In the genomic region with DNA sequence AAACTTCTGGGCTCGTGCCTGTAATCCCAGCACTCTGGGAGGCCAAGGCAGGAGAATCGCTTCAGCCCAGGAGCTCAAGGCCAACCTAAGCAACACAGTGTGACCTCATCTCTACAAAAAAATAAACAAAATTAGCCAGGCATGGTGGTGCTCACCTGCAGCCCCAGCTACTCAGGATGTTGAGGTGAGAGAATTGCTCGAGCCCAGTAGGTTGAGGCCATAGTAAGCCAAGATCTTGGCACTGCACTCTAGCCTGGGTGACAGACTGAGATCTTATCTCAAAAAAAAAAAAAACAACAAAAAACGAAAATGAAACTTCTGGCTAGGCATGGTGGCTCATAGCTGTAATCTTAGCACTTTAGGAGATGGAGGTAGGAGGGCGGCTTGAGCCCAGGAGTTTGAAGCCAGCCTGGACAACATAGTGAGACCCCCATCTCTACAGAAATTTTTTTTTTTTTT, we compare ENCODE assay signal across 7 cellular contexts. TPM values are rescaled to one million over a fixed set of nuclear protein-coding genes. Genes with fewer than 3 reads are reported as not detected.
DNase-seq lines count a peak whose midpoint lies in the region; ATAC-seq and TF ChIP-seq lines count a peak whose summit lies in the region.

No MANE protein-coding gene starts in this region.

- ATAC-seq in activated naive CD4-positive, alpha-beta T cell treated with anti-CD3 and anti-CD28 coated beads, Interleukin-2, amount 50 U/mL, for 72 hours = peak; percentile 90 to 98

- H3K27me3 ChIP-seq in left ventricle myocardium inferior (ENCODE audit: low read depth) = no peaks in the 10 kb centered on the region

- CTCF ChIA-PET in HEK293 (lab: Yijun Ruan, JAX) = interaction anchor here (0.6 kb wide), 1 partner anchor 36 kb away, joined by 3 read pairs; no protein-coding TSS in a partner anchor

- H3K27ac Mint-ChIP-seq in activated naive CD4-positive, alpha-beta T cell treated with anti-CD3 and anti-CD28 coated beads, Interleukin-2, amount 50 U/mL, for 72 hours = peak overlapping the region in 1 of 2 donors; percentile 30

- H3K9me3 Mint-ChIP-seq in activated naive CD4-positive, alpha-beta T cell treated with anti-CD3 and anti-CD28 coated beads, Interleukin-2, amount 50 U/mL, for 72 hours = peaks cover 0 to 5% of the 10 kb centered on the region in 2 donors

- TF ChIP-seq CTCF in HEK293 (tag by site-specific recombination; IDR thresholded peaks at IDR 0.05) = no peak
- TF ChIP-seq CTCF in left ventricle myocardium inferior (IDR thresholded peaks at IDR 0.05; ENCODE audit: borderline replicate concordance) = no peak

- intact Hi-C loops in left ventricle myocardium inferior (cut with micrococcal nuclease) = no loop called here

- POLR2A ChIA-PET in HEK293 (lab: Yijun Ruan, JAX) = no interaction called here

- H3K9me3 ChIP-seq in HEK293 (ENCODE audit: control insufficient read depth, insufficient read depth, low read depth, low read length) = no peaks in the 10 kb centered on the region
- no peaks in the 10 kb centered on the region for H3K9me3 ChIP-seq in left ventricle myocardium inferior (replicated peaks)

- H3K4me3 ChIP-seq in HEK293 (ENCODE audit: low read depth, low read length) = no peak overlapping the region
- no peak overlapping the region for H3K4me3 ChIP-seq in left ventricle myocardium inferior

- H3K4me1 ChIP-seq in HEK293 (ENCODE audit: control insufficient read depth, insufficient read depth, low read length) = no peaks in the 10 kb centered on the region
- H3K4me1 ChIP-seq in left ventricle myocardium inferior = peaks cover 35% of the 10 kb centered on the region

- peaks cover 0 to 20% of the 10 kb centered on the region in 2 donors for H3K36me3 Mint-ChIP-seq in activated naive CD4-positive, alpha-beta T cell treated with anti-CD3 and anti-CD28 coated beads, Interleukin-2, amount 50 U/mL, for 72 hours

- H3K36me3 ChIP-seq in HEK293 (ENCODE audit: control insufficient read depth in 2 of 2, insufficient read depth in 1 of 2, low read length in 2 of 2) (no peaks in the 10 kb centered on the region), left ventricle myocardium inferior (no peaks in the 10 kb centered on the region)

- H3K27ac ChIP-seq in HEK293 (ENCODE audit: extremely low read depth, low read depth, low read length) = no peak overlapping the region
- H3K27ac ChIP-seq in left ventricle myocardium inferior (replicated peaks) = no peak overlapping the region

- DNase-seq in RPMI7951 (ENCODE audit: low read depth) (peak; percentile 61), DMS153 treated with DMSO at 0.1 percent for 48 hours (lab: John Stamatoyannopoulos, UW; ENCODE audit: unreplicated experiment) (no peak), Ammon's horn (ENCODE audit: low spot score) (no peak), left ventricle myocardium inferior (no peak)
- no peak for DNase-seq in activated naive CD4-positive, alpha-beta T cell treated with anti-CD3 and anti-CD28 coated beads, Interleukin-2, amount 50 U/mL, for 72 hours (ENCODE audit: low spot score in 2 of 2)
- DNase-seq in stimulated activated CD8-positive, alpha-beta memory T cell treated with anti-CD3 and anti-CD28 coated beads, Interleukin-7, amount 100 ng/mL, for 1 hour (ENCODE audit: low read depth in 2 of 2) = peak; percentile 4 to 5

TF ChIP-seq in HEK293, 187 proteins besides CTCF, POLR2A, EP300 and RAD21 (continues in another document):
- TF ChIP-seq ZNF223 (tag by site-specific recombination; IDR thresholded peaks at IDR 0.05) = no peak
- TF ChIP-seq ZNF2 (tag by site-specific recombination; IDR thresholded peaks at IDR 0.05) = no peak
- TF ChIP-seq, protein P1, sequence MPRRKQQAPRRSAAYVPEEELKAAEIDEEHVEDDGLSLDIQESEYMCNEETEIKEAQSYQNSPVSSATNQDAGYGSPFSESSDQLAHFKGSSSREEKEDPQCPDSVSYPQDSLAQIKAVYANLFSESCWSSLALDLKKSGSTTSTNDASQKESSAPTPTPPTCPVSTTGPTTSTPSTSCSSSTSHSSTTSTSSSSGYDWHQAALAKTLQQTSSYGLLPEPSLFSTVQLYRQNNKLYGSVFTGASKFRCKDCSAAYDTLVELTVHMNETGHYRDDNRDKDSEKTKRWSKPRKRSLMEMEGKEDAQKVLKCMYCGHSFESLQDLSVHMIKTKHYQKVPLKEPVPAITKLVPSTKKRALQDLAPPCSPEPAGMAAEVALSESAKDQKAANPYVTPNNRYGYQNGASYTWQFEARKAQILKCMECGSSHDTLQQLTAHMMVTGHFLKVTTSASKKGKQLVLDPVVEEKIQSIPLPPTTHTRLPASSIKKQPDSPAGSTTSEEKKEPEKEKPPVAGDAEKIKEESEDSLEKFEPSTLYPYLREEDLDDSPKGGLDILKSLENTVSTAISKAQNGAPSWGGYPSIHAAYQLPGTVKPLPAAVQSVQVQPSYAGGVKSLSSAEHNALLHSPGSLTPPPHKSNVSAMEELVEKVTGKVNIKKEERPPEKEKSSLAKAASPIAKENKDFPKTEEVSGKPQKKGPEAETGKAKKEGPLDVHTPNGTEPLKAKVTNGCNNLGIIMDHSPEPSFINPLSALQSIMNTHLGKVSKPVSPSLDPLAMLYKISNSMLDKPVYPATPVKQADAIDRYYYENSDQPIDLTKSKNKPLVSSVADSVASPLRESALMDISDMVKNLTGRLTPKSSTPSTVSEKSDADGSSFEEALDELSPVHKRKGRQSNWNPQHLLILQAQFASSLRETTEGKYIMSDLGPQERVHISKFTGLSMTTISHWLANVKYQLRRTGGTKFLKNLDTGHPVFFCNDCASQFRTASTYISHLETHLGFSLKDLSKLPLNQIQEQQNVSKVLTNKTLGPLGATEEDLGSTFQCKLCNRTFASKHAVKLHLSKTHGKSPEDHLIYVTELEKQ (tag by site-specific recombination; IDR thresholded peaks at IDR 0.05; ENCODE audit: borderline replicate concordance) = no peak
- TF ChIP-seq, protein P2, sequence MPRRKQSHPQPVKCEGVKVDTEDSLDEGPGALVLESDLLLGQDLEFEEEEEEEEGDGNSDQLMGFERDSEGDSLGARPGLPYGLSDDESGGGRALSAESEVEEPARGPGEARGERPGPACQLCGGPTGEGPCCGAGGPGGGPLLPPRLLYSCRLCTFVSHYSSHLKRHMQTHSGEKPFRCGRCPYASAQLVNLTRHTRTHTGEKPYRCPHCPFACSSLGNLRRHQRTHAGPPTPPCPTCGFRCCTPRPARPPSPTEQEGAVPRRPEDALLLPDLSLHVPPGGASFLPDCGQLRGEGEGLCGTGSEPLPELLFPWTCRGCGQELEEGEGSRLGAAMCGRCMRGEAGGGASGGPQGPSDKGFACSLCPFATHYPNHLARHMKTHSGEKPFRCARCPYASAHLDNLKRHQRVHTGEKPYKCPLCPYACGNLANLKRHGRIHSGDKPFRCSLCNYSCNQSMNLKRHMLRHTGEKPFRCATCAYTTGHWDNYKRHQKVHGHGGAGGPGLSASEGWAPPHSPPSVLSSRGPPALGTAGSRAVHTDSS (tag by site-specific recombination; IDR thresholded peaks at IDR 0.05) = no peak
- TF ChIP-seq ZNF530 (tag by site-specific recombination; IDR thresholded peaks at IDR 0.05; ENCODE audit: low read depth) = no peak
- TF ChIP-seq, protein P3, sequence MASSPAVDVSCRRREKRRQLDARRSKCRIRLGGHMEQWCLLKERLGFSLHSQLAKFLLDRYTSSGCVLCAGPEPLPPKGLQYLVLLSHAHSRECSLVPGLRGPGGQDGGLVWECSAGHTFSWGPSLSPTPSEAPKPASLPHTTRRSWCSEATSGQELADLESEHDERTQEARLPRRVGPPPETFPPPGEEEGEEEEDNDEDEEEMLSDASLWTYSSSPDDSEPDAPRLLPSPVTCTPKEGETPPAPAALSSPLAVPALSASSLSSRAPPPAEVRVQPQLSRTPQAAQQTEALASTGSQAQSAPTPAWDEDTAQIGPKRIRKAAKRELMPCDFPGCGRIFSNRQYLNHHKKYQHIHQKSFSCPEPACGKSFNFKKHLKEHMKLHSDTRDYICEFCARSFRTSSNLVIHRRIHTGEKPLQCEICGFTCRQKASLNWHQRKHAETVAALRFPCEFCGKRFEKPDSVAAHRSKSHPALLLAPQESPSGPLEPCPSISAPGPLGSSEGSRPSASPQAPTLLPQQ (tag by site-specific recombination; IDR thresholded peaks at IDR 0.05) = no peak
- TF ChIP-seq ZNF214 (tag by site-specific recombination; IDR thresholded peaks at IDR 0.05; ENCODE audit: borderline replicate concordance) = no peak
- TF ChIP-seq ZNF404 (tag by site-specific recombination; IDR thresholded peaks at IDR 0.05) = no peak
- no peak for TF ChIP-seq ZNF423 (tag by site-specific recombination; IDR thresholded peaks at IDR 0.05)
- TF ChIP-seq ZBTB17 (tag by site-specific recombination; IDR thresholded peaks at IDR 0.05) = peak; percentile 48; the same call in 1 of the 2 replicates
- no peak for TF ChIP-seq ZNF324 (tag by site-specific recombination; IDR thresholded peaks at IDR 0.05)
- TF ChIP-seq, protein P4, sequence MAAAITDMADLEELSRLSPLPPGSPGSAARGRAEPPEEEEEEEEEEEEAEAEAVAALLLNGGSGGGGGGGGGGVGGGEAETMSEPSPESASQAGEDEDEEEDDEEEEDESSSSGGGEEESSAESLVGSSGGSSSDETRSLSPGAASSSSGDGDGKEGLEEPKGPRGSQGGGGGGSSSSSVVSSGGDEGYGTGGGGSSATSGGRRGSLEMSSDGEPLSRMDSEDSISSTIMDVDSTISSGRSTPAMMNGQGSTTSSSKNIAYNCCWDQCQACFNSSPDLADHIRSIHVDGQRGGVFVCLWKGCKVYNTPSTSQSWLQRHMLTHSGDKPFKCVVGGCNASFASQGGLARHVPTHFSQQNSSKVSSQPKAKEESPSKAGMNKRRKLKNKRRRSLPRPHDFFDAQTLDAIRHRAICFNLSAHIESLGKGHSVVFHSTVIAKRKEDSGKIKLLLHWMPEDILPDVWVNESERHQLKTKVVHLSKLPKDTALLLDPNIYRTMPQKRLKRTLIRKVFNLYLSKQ (tag by site-specific recombination; IDR thresholded peaks at IDR 0.05; ENCODE audit: borderline replicate concordance) = no peak
- peak; percentile 45 for TF ChIP-seq GLIS1 (tag by site-specific recombination; IDR thresholded peaks at IDR 0.05)
- TF ChIP-seq, protein P5, sequence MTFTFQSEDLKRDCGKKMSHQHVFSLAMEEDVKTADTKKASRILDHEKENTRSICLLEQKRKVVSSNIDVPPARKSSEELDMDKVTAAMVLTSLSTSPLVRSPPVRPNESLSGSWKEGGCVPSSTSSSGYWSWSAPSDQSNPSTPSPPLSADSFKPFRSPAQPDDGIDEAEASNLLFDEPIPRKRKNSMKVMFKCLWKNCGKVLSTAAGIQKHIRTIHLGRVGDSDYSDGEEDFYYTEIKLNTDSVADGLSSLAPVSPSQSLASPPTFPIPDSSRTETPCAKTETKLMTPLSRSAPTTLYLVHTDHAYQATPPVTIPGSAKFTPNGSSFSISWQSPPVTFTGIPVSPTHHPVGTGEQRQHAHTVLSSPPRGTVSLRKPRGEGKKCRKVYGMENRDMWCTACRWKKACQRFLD (tag by site-specific recombination; IDR thresholded peaks at IDR 0.05) = no peak

RNA-seq across cellular contexts. Expression of a gene that starts 53.7 kb away (rescaled TPM):
- 9.1 and 11.1 TPM in 2 replicates for total RNA-seq in RPMI7951 (2014; rRNA removed; shearing (Covaris generic))
- total RNA-seq in activated naive CD4-positive, alpha-beta T cell treated with anti-CD3 and anti-CD28 coated beads, Interleukin-2, amount 50 U/mL, for 72 hours = 10 to 100 TPM; 18.8 to 21.7 TPM
- 31.5 TPM for total RNA-seq in left ventricle myocardium inferior

Comparison
In these comparisons a context has a peak if more than half of its experiments do, and no peak if none do; other contexts are left out.
1. DNase-seq: peak in RPMI7951 (single experiment) and stimulated activated CD8-positive, alpha-beta memory T cell treated with anti-CD3 and anti-CD28 coated beads, Interleukin-7, amount 100 ng/mL, for 1 hour (2 of 2); none in activated naive CD4-positive, alpha-beta T cell treated with anti-CD3 and anti-CD28 coated beads, Interleukin-2, amount 50 U/mL, for 72 hours (0 of 2), DMS153 treated with DMSO at 0.1 percent for 48 hours (single experiment), Ammon's horn (single experiment) and left ventricle myocardium inferior (single experiment).